In the genomic region with DNA sequence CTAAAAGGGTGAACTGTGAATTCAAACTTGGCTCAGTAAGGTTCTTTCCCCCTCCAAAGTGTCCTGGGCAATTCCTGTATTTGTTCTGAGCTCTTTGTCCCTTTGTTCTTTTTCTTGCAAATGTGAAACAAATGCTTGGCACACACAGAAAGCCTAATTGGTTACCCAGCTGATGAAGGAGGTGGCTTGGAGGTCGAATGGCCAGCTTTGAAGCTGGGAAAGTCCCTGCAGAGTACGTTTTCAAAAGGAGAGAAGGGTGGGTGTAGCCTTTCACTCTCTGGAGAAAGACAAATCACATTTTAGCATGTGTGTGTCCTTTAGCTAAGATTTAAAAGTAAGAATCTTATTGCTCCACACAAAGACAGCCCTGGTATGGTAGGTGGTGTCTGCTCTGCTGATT, we compare ENCODE assay signal across 1 cellular context.
TF ChIP-seq lines count a peak whose summit lies in the region.

No MANE protein-coding gene starts in this region.

TF ChIP-seq in GM12878, 131 proteins besides CTCF, POLR2A, EP300 and RAD21 (continued from another document):
- TF ChIP-seq, protein P1, sequence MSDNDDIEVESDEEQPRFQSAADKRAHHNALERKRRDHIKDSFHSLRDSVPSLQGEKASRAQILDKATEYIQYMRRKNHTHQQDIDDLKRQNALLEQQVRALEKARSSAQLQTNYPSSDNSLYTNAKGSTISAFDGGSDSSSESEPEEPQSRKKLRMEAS (IDR thresholded peaks at IDR 0.05; ENCODE audit: low read depth, low read length): no peak
- TF ChIP-seq NR2F1 (conservative IDR thresholded peaks at IDR 0.05) (0 out of 2 replicates have a peak, but pooled peaks have one; percentile 24), SUZ12 (IDR thresholded peaks at IDR 0.05; ENCODE audit: unreplicated experiment) (no peak), CREB1 (IDR thresholded peaks at IDR 0.05; ENCODE audit: low read depth) (0 out of 2 replicates have a peak, but pooled peaks have one; percentile 14), EZH2 (IDR thresholded peaks at IDR 0.05; ENCODE audit: borderline replicate concordance, control insufficient read depth, low read depth, low read length) (no peak), TAF1 (IDR thresholded peaks at IDR 0.05; ENCODE audit: borderline replicate concordance, low read depth, low read length) (0 out of 2 replicates have a peak, but pooled peaks have one; percentile 26), GATAD2B (conservative IDR thresholded peaks at IDR 0.05; ENCODE audit: low read depth) (no peak), ZNF24 (IDR thresholded peaks at IDR 0.05) (no peak), TCF7 (IDR thresholded peaks at IDR 0.05; ENCODE audit: borderline replicate concordance) (0 out of 2 replicates have a peak, but pooled peaks have one; percentile 33), RAD51 (IDR thresholded peaks at IDR 0.05) (no peak), MTA3 (IDR thresholded peaks at IDR 0.05; ENCODE audit: borderline replicate concordance, low read length) (no peak), NRF1 (conservative IDR thresholded peaks at IDR 0.05; ENCODE audit: low read depth, low read length) (no peak), MTA2 (IDR thresholded peaks at IDR 0.05; ENCODE audit: low read depth) (peak; percentile 37), BHLHE40 (IDR thresholded peaks at IDR 0.05; ENCODE audit: borderline replicate concordance in 1 of 2, low read depth in 2 of 2, low read length in 1 of 2) (peak in 1 of 2 experiments; percentile 23; a peak in 1 of 4 replicates), RFX5 (IDR thresholded peaks at IDR 0.05; ENCODE audit: low read depth, low read length) (no peak), SREBF2 (IDR thresholded peaks at IDR 0.05; ENCODE audit: low read length) (no peak), RUNX3 (IDR thresholded peaks at IDR 0.05; ENCODE audit: low read length) (peak; percentile 38; the same call in 1 of the 2 replicates)
- TF ChIP-seq, protein P2, sequence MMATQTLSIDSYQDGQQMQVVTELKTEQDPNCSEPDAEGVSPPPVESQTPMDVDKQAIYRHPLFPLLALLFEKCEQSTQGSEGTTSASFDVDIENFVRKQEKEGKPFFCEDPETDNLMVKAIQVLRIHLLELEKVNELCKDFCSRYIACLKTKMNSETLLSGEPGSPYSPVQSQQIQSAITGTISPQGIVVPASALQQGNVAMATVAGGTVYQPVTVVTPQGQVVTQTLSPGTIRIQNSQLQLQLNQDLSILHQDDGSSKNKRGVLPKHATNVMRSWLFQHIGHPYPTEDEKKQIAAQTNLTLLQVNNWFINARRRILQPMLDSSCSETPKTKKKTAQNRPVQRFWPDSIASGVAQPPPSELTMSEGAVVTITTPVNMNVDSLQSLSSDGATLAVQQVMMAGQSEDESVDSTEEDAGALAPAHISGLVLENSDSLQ (IDR thresholded peaks at IDR 0.05): peak; percentile 88
- TF ChIP-seq, protein P3, sequence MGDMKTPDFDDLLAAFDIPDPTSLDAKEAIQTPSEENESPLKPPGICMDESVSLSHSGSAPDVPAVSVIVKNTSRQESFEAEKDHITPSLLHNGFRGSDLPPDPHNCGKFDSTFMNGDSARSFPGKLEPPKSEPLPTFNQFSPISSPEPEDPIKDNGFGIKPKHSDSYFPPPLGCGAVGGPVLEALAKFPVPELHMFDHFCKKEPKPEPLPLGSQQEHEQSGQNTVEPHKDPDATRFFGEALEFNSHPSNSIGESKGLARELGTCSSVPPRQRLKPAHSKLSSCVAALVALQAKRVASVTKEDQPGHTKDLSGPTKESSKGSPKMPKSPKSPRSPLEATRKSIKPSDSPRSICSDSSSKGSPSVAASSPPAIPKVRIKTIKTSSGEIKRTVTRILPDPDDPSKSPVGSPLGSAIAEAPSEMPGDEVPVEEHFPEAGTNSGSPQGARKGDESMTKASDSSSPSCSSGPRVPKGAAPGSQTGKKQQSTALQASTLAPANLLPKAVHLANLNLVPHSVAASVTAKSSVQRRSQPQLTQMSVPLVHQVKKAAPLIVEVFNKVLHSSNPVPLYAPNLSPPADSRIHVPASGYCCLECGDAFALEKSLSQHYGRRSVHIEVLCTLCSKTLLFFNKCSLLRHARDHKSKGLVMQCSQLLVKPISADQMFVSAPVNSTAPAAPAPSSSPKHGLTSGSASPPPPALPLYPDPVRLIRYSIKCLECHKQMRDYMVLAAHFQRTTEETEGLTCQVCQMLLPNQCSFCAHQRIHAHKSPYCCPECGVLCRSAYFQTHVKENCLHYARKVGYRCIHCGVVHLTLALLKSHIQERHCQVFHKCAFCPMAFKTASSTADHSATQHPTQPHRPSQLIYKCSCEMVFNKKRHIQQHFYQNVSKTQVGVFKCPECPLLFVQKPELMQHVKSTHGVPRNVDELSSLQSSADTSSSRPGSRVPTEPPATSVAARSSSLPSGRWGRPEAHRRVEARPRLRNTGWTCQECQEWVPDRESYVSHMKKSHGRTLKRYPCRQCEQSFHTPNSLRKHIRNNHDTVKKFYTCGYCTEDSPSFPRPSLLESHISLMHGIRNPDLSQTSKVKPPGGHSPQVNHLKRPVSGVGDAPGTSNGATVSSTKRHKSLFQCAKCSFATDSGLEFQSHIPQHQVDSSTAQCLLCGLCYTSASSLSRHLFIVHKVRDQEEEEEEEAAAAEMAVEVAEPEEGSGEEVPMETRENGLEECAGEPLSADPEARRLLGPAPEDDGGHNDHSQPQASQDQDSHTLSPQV (IDR thresholded peaks at IDR 0.05): no peak
- TF ChIP-seq, protein P4, sequence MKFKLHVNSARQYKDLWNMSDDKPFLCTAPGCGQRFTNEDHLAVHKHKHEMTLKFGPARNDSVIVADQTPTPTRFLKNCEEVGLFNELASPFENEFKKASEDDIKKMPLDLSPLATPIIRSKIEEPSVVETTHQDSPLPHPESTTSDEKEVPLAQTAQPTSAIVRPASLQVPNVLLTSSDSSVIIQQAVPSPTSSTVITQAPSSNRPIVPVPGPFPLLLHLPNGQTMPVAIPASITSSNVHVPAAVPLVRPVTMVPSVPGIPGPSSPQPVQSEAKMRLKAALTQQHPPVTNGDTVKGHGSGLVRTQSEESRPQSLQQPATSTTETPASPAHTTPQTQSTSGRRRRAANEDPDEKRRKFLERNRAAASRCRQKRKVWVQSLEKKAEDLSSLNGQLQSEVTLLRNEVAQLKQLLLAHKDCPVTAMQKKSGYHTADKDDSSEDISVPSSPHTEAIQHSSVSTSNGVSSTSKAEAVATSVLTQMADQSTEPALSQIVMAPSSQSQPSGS (IDR thresholded peaks at IDR 0.05; ENCODE audit: low read length): 0 out of 2 replicates have a peak, but pooled peaks have one; percentile 21
- TF ChIP-seq, protein P5, sequence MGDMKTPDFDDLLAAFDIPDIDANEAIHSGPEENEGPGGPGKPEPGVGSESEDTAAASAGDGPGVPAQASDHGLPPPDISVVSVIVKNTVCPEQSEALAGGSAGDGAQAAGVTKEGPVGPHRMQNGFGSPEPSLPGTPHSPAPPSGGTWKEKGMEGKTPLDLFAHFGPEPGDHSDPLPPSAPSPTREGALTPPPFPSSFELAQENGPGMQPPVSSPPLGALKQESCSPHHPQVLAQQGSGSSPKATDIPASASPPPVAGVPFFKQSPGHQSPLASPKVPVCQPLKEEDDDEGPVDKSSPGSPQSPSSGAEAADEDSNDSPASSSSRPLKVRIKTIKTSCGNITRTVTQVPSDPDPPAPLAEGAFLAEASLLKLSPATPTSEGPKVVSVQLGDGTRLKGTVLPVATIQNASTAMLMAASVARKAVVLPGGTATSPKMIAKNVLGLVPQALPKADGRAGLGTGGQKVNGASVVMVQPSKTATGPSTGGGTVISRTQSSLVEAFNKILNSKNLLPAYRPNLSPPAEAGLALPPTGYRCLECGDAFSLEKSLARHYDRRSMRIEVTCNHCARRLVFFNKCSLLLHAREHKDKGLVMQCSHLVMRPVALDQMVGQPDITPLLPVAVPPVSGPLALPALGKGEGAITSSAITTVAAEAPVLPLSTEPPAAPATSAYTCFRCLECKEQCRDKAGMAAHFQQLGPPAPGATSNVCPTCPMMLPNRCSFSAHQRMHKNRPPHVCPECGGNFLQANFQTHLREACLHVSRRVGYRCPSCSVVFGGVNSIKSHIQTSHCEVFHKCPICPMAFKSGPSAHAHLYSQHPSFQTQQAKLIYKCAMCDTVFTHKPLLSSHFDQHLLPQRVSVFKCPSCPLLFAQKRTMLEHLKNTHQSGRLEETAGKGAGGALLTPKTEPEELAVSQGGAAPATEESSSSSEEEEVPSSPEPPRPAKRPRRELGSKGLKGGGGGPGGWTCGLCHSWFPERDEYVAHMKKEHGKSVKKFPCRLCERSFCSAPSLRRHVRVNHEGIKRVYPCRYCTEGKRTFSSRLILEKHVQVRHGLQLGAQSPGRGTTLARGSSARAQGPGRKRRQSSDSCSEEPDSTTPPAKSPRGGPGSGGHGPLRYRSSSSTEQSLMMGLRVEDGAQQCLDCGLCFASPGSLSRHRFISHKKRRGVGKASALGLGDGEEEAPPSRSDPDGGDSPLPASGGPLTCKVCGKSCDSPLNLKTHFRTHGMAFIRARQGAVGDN (IDR thresholded peaks at IDR 0.05): no peak
